In the genomic region with DNA sequence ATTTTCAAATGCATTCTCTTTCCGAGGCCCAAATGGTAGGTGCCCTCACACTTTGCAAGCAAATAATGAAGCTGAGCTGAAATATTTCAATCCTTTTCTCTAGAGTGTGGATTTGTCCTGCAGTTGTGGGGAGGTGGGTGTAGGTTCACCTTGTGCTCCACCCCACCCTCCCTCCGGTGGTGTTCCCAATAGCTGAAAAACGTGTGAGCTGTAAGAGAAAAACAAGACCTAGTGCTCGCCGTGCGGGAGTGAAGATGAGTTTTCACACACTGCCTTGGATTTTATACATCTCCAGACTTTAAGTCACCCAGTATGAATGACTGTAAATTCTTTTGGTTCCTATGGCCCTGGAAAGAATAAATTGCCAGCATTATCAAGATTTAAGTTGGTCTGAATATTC, we compare ENCODE assay signal across 15 cellular contexts. TPM values are rescaled to one million over a fixed set of nuclear protein-coding genes. Genes with fewer than 3 reads are reported as not detected.
A peak's percentile ranks its signal among the peaks of the same experiment; 100 is the strongest.
DNase-seq lines count a peak whose midpoint lies in the region; ATAC-seq, FAIRE-seq and TF ChIP-seq lines count a peak whose summit lies in the region.
"Had no signal": no experiment of that assay in that cellular context is flagged by ENCODE, and none has a peak within 500 bp of the region (broad histone marks: within the 10 kb centered on the region; RNA-seq: fewer than 3 reads in every experiment).

No MANE protein-coding gene starts in this region.

- H3K27me3 ChIP-seq in BLaER1 (no peaks in the 10 kb centered on the region), HUES64 (ENCODE audit: insufficient read depth, low read length) (peaks cover 3% of the 10 kb centered on the region; the same call in 1 of the 2 replicates)

- FAIRE-seq in H54 (lab: Jason Lieb, UNC) = no peak

- TF ChIP-seq POLR2A in H54 (IDR thresholded peaks at IDR 0.05; ENCODE audit: low read depth, low read length) = no peak

- H4K20me1 ChIP-seq in BLaER1 = peaks cover 28% of the 10 kb centered on the region

- H3K27ac ChIP-seq in BLaER1 (no peak overlapping the region), HUES64 (ENCODE audit: low read depth, low read length) (peak overlapping the region; percentile 93), mesodermal cell (ENCODE audit: low read depth, low read length, severe bottlenecking) (peak overlapping the region; percentile 91)

- 6% methylated on average over 6 of the region's 6 CpGs for WGBS in HUES64
- WGBS in mesodermal cell (ENCODE audit: insufficient coverage in 2 of 2), 2 experiments = 13% methylated on average over 1 of the region's 6 CpGs; no CpG with 5 or more reads in 1 of the 2 experiments

- H3K4me3 ChIP-seq in BLaER1 (peak overlapping the region; percentile 87), HUES64 (ENCODE audit: low read length) (peak overlapping the region; percentile 92), mesodermal cell (ENCODE audit: extremely low read depth, insufficient read depth, low read length, poor library complexity, severe bottlenecking) (peak overlapping the region; percentile 89)
- H3K4me3 ChIP-seq: mucosa of descending colon had no signal

- H3K9ac ChIP-seq in BLaER1 = peak overlapping the region; percentile 90; the same call in 1 of the 2 replicates
- peak overlapping the region; percentile 96 for H3K9ac ChIP-seq in HUES64 (ENCODE audit: low read depth, low read length)

- H3K36me3 ChIP-seq in BLaER1 = no peaks in the 10 kb centered on the region
- H3K36me3 ChIP-seq in HUES64 (ENCODE audit: insufficient read depth, low read length) = peaks cover 7% of the 10 kb centered on the region; the same call in 1 of the 2 replicates
- H3K36me3 ChIP-seq in mesodermal cell (ENCODE audit: control insufficient read depth, insufficient read depth, low read length) = peaks cover 1% of the 10 kb centered on the region

- H3K9me3 ChIP-seq in BLaER1 = no peaks in the 10 kb centered on the region
- no peaks in the 10 kb centered on the region for H3K9me3 ChIP-seq in HUES64 (ENCODE audit: insufficient read depth, low read depth, low read length)
- H3K9me3 ChIP-seq in mesodermal cell (ENCODE audit: control insufficient read depth, low read length) = no peaks in the 10 kb centered on the region
- H3K9me3 ChIP-seq: mucosa of descending colon had no signal

- no peak for ATAC-seq in GM18498 (IDR thresholded peaks at IDR 0.05; ENCODE audit: unreplicated experiment)
- ATAC-seq: esophagus mucosa, mucosa of descending colon had no signal

- H3K4me1 ChIP-seq in BLaER1 = 0 out of 2 replicates have a peak, but pooled peaks cover 3% of the 10 kb centered on the region
- peaks cover 12% of the 10 kb centered on the region for H3K4me1 ChIP-seq in HUES64 (ENCODE audit: insufficient read depth, low read length)
- H3K4me1 ChIP-seq in mesodermal cell (ENCODE audit: control insufficient read depth, insufficient read depth, low read length, poor library complexity, severe bottlenecking) = no peaks in the 10 kb centered on the region

- DNase-seq in astrocyte of the hippocampus (ENCODE audit: low read depth, low spot score) = peak; percentile 64
- DNase-seq in activated gamma-delta T cell (lab: John Stamatoyannopoulos, UW) = no peak
- no peak for DNase-seq in cerebellum (ENCODE audit: low spot score)
- DNase-seq in H54 (ENCODE audit: insufficient read length, low spot score) = no peak
- DNase-seq: activated CD4-positive, CD25-positive, alpha-beta regulatory T cell treated with anti-CD3 and anti-CD28 coated beads, Interleukin-2, amount 50 U/mL, for 72 hours; CD4-positive, CD25-positive, alpha-beta regulatory T cell; central memory CD4-positive, alpha-beta T cell; mucosa of descending colon; substantia nigra had no signal

- peak overlapping the region; percentile 79 for H3K4me2 ChIP-seq in BLaER1

RNA-seq across cellular contexts. Expression of gene SOX11, which starts 2.0 kb away (rescaled TPM):
- polyA plus RNA-seq in HUES64 (2013, experiment 1 of 2) = 25.4 TPM
- polyA plus RNA-seq in HUES64 (2013, experiment 2 of 2) = 33.3 TPM
- 30.1 TPM for polyA plus RNA-seq in mesodermal cell (2013, experiment 1 of 2)
- polyA plus RNA-seq in mesodermal cell (2013, experiment 2 of 2) = 24.3 TPM
- total RNA-seq in cerebellum = 146 TPM
- total RNA-seq: CD4-positive, CD25-positive, alpha-beta regulatory T cell; esophagus mucosa; M059J had no signal
- polyA plus RNA-seq: CD4-positive, CD25-positive, alpha-beta regulatory T cell had no signal
